ENCODE assay signal across 9 cellular contexts in the genomic region with DNA sequence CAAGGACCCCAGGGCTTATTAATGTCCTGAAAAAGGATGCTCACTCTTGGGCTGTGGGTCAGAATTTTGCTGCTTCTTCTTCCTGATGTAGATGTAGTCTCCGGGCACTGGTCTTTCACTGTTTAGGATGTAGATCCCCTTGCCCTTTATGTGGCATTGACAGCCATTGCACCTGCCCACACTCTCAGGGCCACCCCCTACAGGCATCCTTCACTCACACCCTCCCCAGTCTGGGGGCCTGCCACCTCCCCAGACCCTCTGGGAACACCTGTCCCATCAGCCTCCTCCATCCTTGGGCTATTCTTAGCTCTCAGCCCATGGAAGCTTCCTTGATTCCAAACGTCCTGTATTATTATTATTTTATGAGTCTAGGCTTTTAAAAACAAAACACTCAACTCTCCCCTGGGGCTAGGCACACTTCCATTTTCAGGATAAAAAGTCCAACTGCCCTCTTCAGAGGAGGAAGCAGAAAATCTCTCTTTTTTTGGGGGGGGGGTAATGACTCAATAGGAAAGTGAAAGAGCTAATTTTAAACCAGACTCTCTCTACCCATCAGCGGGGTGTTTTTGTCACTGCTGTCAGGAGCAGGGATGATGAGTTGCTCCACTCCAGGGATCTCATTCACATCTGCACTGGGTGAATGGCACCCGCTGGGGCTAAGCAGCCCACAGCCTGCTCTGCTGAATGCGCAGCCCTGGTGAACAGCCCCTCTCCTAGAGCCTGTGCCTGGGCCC. TPM values are rescaled to one million over a fixed set of nuclear protein-coding genes. Genes with fewer than 3 reads are reported as not detected.
DNase-seq lines count a peak whose midpoint lies in the region; ATAC-seq and TF ChIP-seq lines count a peak whose summit lies in the region.
"Had no signal": no experiment of that assay in that cellular context is flagged by ENCODE, and none has a peak within 500 bp of the region (broad histone marks: within the 10 kb centered on the region; RNA-seq: fewer than 3 reads in every experiment).

No MANE protein-coding gene starts in this region.

- TF ChIP-seq POLR2A in testis (IDR thresholded peaks at IDR 0.05), result no peak

- peak overlapping the region in 4 of 6 donors; percentile 31 to 87 (median 71) for H3K27ac Mint-ChIP-seq in naive B cell
- H3K27ac Mint-ChIP-seq: IgD-negative memory B cell had no signal

- no peaks in the 10 kb centered on the region for H3K9me3 ChIP-seq in testis

- peaks cover 4 to 28% (median 12%) of the 10 kb centered on the region in 3 donors for H3K4me1 Mint-ChIP-seq in naive B cell

- peak; percentile 6 for DNase-seq in NOMO-1 treated with DMSO at 0.1 percent for 48 hours (lab: John Stamatoyannopoulos, UW; ENCODE audit: unreplicated experiment)
- no peak for DNase-seq in NOMO-1 treated with dmso at 0.1 percent for 144 hours (lab: John Stamatoyannopoulos, UW; ENCODE audit: unreplicated experiment)
- DNase-seq in naive B cell, result no peak
- no peak for DNase-seq in stimulated activated CD8-positive, alpha-beta memory T cell treated with anti-CD3 and anti-CD28 coated beads, Interleukin-4, amount 100 ng/mL, for 48 hours
- no peak for DNase-seq in activated CD8-positive, alpha-beta memory T cell treated with anti-CD3 and anti-CD28 coated beads, Interleukin-2, amount 50 U/mL, for 48 hours
- no peak for DNase-seq in testis

- intact Hi-C loops in testis (cut with DNase I; ENCODE audit: low total_unique reads), result no loop called here

- no peaks in the 10 kb centered on the region for H3K36me3 ChIP-seq in KMS-11 (ENCODE audit: insufficient read depth)
- no peaks in the 10 kb centered on the region for H3K36me3 ChIP-seq in testis (ENCODE audit: low read depth, missing control alignments)

- H3K9me3 Mint-ChIP-seq in naive B cell, result peaks cover 10 to 27% (median 19%) of the 10 kb centered on the region in 7 donors

- H3K4me3 ChIP-seq in KMS-11 (IDR thresholded peaks at IDR 0.05; ENCODE audit: insufficient read depth, low read depth, low read length), result no peak overlapping the region
- H3K4me3 ChIP-seq in testis, result no peak overlapping the region

- H3K27me3 ChIP-seq in KMS-11 (ENCODE audit: insufficient read depth, low read depth), result no peaks in the 10 kb centered on the region
- H3K27me3 ChIP-seq in testis, result no peaks in the 10 kb centered on the region

- H3K4me2 ChIP-seq in KMS-11, result peak overlapping the region; percentile 98

- WGBS in testis, 2 donors, result 55 to 75% methylated on average over 5 of the region's 5 CpGs

- H3K36me3 Mint-ChIP-seq in naive B cell, result peaks cover 10 to 24% of the 10 kb centered on the region in 2 donors

- peak overlapping the region; percentile 38; the same call in 1 of the 2 replicates for H3K9ac ChIP-seq in KMS-11

- H4K20me1 ChIP-seq in KMS-11 (ENCODE audit: insufficient read depth), result no peaks in the 10 kb centered on the region

- H2AFZ ChIP-seq in KMS-11 (ENCODE audit: low read depth), result peak overlapping the region; percentile 70

- H3K4me3 Mint-ChIP-seq in naive B cell, result peak overlapping the region in 2 of 8 donors; percentile 32 to 63

- no peaks in the 10 kb centered on the region for H3K79me2 ChIP-seq in KMS-11 (ENCODE audit: insufficient read depth, low read depth)

- peak; percentile 47 for ATAC-seq in GM21526 (IDR thresholded peaks at IDR 0.05; ENCODE audit: low FRiP score, unreplicated experiment)
- ATAC-seq in naive B cell (ENCODE audit: low read depth in 2 of 2), result peak in 1 of 2 donors; percentile 50

- H3K4me1 ChIP-seq in KMS-11 (ENCODE audit: low read depth, poor library complexity, severe bottlenecking) (peaks cover 39% of the 10 kb centered on the region), testis (no peaks in the 10 kb centered on the region)

- TF ChIP-seq CTCF in KMS-11 (conservative IDR thresholded peaks at IDR 0.05; ENCODE audit: low read depth, low read length) (no peak), testis (IDR thresholded peaks at IDR 0.05) (no peak)

- H3K27me3 Mint-ChIP-seq in naive B cell, result peaks cover 3 to 14% (median 13%) of the 10 kb centered on the region in 3 donors

- H3K27ac ChIP-seq in KMS-11, result peak overlapping the region; percentile 72
- no peak overlapping the region for H3K27ac ChIP-seq in testis

RNA-seq across cellular contexts. Expression of gene KLRG2, which starts 11.5 kb away (rescaled TPM):
- not detected for polyA plus RNA-seq in naive B cell (ENCODE audit: low read depth in 6 of 6)
- 1 to 10 TPM; 1.2 TPM for total RNA-seq in testis
- polyA plus RNA-seq in testis (ENCODE audit: insufficient read depth, low read depth, low replicate concordance), result 0.32 TPM
- polyA plus RNA-seq: IgD-negative memory B cell had no signal

RNA-seq across cellular contexts. Expression of gene CLEC2L, which starts 28.5 kb away (rescaled TPM):
- not detected for polyA plus RNA-seq in naive B cell (ENCODE audit: low read depth in 6 of 6)
- total RNA-seq in testis, result under 1 TPM; 0.79 to 0.81 TPM
- polyA plus RNA-seq in testis (ENCODE audit: insufficient read depth, low read depth, low replicate concordance), result 1.6 TPM
- polyA plus RNA-seq: IgD-negative memory B cell had no signal
